Comparison of ENCODE assay signal across 1 cellular context in genomic region chr3:42802876-42803799, GRCh38.
TF ChIP-seq lines count a peak whose summit lies in the region.

No MANE protein-coding gene starts in this region.

TF ChIP-seq in IMR-90, 13 proteins besides CTCF, POLR2A, EP300 and RAD21:
- TF ChIP-seq, protein P1, sequence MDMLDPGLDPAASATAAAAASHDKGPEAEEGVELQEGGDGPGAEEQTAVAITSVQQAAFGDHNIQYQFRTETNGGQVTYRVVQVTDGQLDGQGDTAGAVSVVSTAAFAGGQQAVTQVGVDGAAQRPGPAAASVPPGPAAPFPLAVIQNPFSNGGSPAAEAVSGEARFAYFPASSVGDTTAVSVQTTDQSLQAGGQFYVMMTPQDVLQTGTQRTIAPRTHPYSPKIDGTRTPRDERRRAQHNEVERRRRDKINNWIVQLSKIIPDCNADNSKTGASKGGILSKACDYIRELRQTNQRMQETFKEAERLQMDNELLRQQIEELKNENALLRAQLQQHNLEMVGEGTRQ (IDR thresholded peaks at IDR 0.05; ENCODE audit: low read depth, low read length) = no peak
